ENCODE assay signal across 1 cellular context in the genomic region with DNA sequence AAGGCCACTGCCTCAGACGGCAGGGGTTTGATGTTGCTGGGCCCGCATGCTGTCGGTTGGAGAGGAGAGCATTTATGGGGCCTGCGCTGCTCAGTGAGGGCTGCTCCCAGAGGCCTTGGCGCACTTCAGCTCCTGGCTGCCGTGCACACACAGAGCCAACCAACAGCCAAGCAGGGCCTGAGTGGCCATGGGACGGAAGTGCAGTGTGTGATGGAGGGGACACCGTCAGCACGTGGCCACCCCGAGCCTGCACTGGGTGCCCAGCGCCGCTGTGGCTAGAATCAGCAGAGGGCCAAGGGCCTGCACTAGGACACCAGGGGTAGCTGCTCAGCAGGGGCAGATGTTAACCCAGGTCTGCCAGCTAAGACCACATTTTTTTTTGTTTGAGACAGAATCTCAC.
TF ChIP-seq lines count a peak whose summit lies in the region.

No MANE protein-coding gene starts in this region.

TF ChIP-seq in H1, 55 proteins besides CTCF, POLR2A, EP300 and RAD21:
- TF ChIP-seq PHF8 (conservative IDR thresholded peaks at IDR 0.05; ENCODE audit: low read depth, low read length) (no peak), EZH2 (IDR thresholded peaks at IDR 0.05; ENCODE audit: low read depth, low read length, severe bottlenecking) (no peak), GABPA (IDR thresholded peaks at IDR 0.05; ENCODE audit: borderline replicate concordance, insufficient read depth, low read length) (no peak), KDM5A (IDR thresholded peaks at IDR 0.05; ENCODE audit: low read length) (no peak), FOSL1 (IDR thresholded peaks at IDR 0.05; ENCODE audit: insufficient read depth, low read depth, low read length) (no peak), BCL11A (IDR thresholded peaks at IDR 0.05; ENCODE audit: low read depth in 2 of 2, low read length in 2 of 2) (no peak), SIN3A (conservative IDR thresholded peaks at IDR 0.05 in 1 of 2, IDR thresholded peaks at IDR 0.05 in 1 of 2; ENCODE audit: low read depth in 1 of 2, low read length in 2 of 2) (no peak), RBBP5 (IDR thresholded peaks at IDR 0.05; ENCODE audit: borderline replicate concordance, low read depth, low read length) (no peak), RNF2 (IDR thresholded peaks at IDR 0.05; ENCODE audit: borderline replicate concordance, low read depth, low read length, missing control alignments, poor library complexity, severe bottlenecking) (no peak), CEBPB (IDR thresholded peaks at IDR 0.05; ENCODE audit: low read depth, low read length) (no peak), SP4 (IDR thresholded peaks at IDR 0.05; ENCODE audit: low read length) (no peak), ZNF274 (IDR thresholded peaks at IDR 0.05; ENCODE audit: borderline replicate concordance, extremely low read depth, low read length) (no peak), NANOG (IDR thresholded peaks at IDR 0.05; ENCODE audit: insufficient read depth, low read depth, low read length, poor library complexity, severe bottlenecking) (no peak), EGR1 (IDR thresholded peaks at IDR 0.05; ENCODE audit: borderline replicate concordance, low read depth, low read length) (no peak)
TF ChIP-seq in H1: peak in this region for 0.
